26 cellular contexts compared by ENCODE assay signal in the genomic region with DNA sequence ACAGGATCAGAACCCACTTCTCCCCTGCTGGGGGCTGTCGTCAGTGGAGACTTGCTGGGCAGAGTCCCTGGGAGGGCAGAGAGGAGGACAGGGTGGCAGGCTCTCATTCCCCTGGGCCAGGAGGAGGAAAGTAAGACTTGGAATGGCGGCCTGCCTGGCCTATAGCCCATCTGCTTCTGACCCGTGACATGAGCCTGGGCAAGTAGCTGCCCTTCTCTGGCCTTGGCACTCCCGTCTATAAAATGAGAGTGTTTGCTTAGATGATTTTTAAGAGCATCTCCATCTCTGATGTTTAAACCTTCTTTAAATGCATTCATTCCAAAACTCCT.
"Had no signal": no experiment of that assay in that cellular context is flagged by ENCODE, and none has a peak within 500 bp of the region (broad histone marks: within the 10 kb centered on the region; RNA-seq: fewer than 3 reads in every experiment).

No MANE protein-coding gene starts in this region.

- H3K4me1 ChIP-seq: left ventricle myocardium inferior, prostate gland, suprapubic skin, tibial artery, uterus had no signal

- H3K36me3 ChIP-seq: left ventricle myocardium inferior, neural progenitor cell, ovary, prostate gland, suprapubic skin, thoracic aorta, tibial artery, uterus had no signal

- H3K9me3 Mint-ChIP-seq: natural killer cell; stimulated activated effector memory CD8-positive, alpha-beta T cell treated with anti-CD3 and anti-CD28 coated beads, Interleukin-12 subunit alpha, Interleukin-12 subunit beta, amount 100 ng/mL, for 72 hours; stimulated activated naive CD8-positive, alpha-beta T cell treated with anti-CD3 and anti-CD28 coated beads, Interleukin-15, Interleukin-2, amounts not matched to agents 100 ng/mL and 50 ng/mL, for 24 hours had no signal

- H3K36me3 Mint-ChIP-seq: mesothelial cell of epicardium; naive B cell; natural killer cell; neural progenitor cell; stimulated activated effector memory CD8-positive, alpha-beta T cell treated with anti-CD3 and anti-CD28 coated beads, Interleukin-12 subunit alpha, Interleukin-12 subunit beta, amount 100 ng/mL, for 72 hours had no signal

- H3K9me3 ChIP-seq: left ventricle myocardium inferior, ovary, prostate gland, suprapubic skin, thoracic aorta, tibial artery, uterus had no signal

- H3K27me3 ChIP-seq: neural progenitor cell, ovary, suprapubic skin, uterus had no signal

- H3K27ac ChIP-seq: left ventricle myocardium inferior, neural progenitor cell, ovary, prostate gland, skin epidermis, suprapubic skin, thoracic aorta, tibial artery, uterus had no signal

- H3K4me1 Mint-ChIP-seq: naive B cell; natural killer cell; stimulated activated effector memory CD8-positive, alpha-beta T cell treated with anti-CD3 and anti-CD28 coated beads, Interleukin-12 subunit alpha, Interleukin-12 subunit beta, amount 100 ng/mL, for 72 hours had no signal

- H3K4me3 ChIP-seq: left ventricle myocardium inferior, lung, neural progenitor cell, ovary, prostate gland, skin epidermis, suprapubic skin, thoracic aorta, tibial artery, uterus had no signal

- DNase-seq: hippocampal formation; kidney; left colon; left ventricle myocardium inferior; mesendoderm; naive B cell; natural killer cell; nephron progenitor cell; ovary; retina; right cardiac atrium; stimulated activated CD4-positive, alpha-beta T cell treated with anti-CD3 and anti-CD28 coated beads, Interleukin-4, amount 100 ng/mL, for 24 hours; stimulated activated naive CD4-positive, alpha-beta T cell; tibial artery; trophoblast cell; uterus had no signal

- H3K4me3 Mint-ChIP-seq: mesothelial cell of epicardium; naive B cell; natural killer cell; nephron progenitor cell; neural progenitor cell; stimulated activated effector memory CD8-positive, alpha-beta T cell treated with anti-CD3 and anti-CD28 coated beads, Interleukin-12 subunit alpha, Interleukin-12 subunit beta, amount 100 ng/mL, for 72 hours; stimulated activated naive CD8-positive, alpha-beta T cell treated with anti-CD3 and anti-CD28 coated beads, Interleukin-15, Interleukin-2, amounts not matched to agents 100 ng/mL and 50 ng/mL, for 24 hours had no signal

- H3K27ac Mint-ChIP-seq: mesothelial cell of epicardium; naive B cell; natural killer cell; nephron progenitor cell; neural progenitor cell; stimulated activated effector memory CD8-positive, alpha-beta T cell treated with anti-CD3 and anti-CD28 coated beads, Interleukin-12 subunit alpha, Interleukin-12 subunit beta, amount 100 ng/mL, for 72 hours; stimulated activated naive CD8-positive, alpha-beta T cell treated with anti-CD3 and anti-CD28 coated beads, Interleukin-15, Interleukin-2, amounts not matched to agents 100 ng/mL and 50 ng/mL, for 24 hours had no signal

- ATAC-seq: left colon; natural killer cell; right cardiac atrium; sciatic nerve; stimulated activated effector memory CD8-positive, alpha-beta T cell treated with anti-CD3 and anti-CD28 coated beads, Interleukin-12 subunit alpha, Interleukin-12 subunit beta, amount 100 ng/mL, for 72 hours had no signal
